Comparison of ENCODE assay signal across 2 cellular contexts in genomic region chr19:3868770-3869456, GRCh38.
TF ChIP-seq lines count a peak whose summit lies in the region.

Gene ZFR2 (minus strand): TSS chr19:3869038. CDS start chr19:3869017, 21 bp downstream.

TF ChIP-seq in GM23338, 12 proteins besides CTCF, POLR2A, EP300 and RAD21 (continued from another document):
- TF ChIP-seq REST (IDR thresholded peaks at IDR 0.05; ENCODE audit: unreplicated experiment): no peak

TF ChIP-seq in H1, 55 proteins besides CTCF, POLR2A, EP300 and RAD21 (continued from another document):
- no peak for TF ChIP-seq SIN3A (conservative IDR thresholded peaks at IDR 0.05 in 1 of 2, IDR thresholded peaks at IDR 0.05 in 1 of 2; ENCODE audit: low read depth in 1 of 2, low read length in 2 of 2)
- TF ChIP-seq CHD2 (IDR thresholded peaks at IDR 0.05; ENCODE audit: low read length): no peak
- TF ChIP-seq PHF8 (conservative IDR thresholded peaks at IDR 0.05; ENCODE audit: low read depth, low read length): peak; percentile 50; the same call in 1 of the 2 replicates
- TF ChIP-seq NRF1 (IDR thresholded peaks at IDR 0.05; ENCODE audit: low read depth, low read length): no peak
- no peak for TF ChIP-seq JUND (IDR thresholded peaks at IDR 0.05; ENCODE audit: low read length)
- no peak for TF ChIP-seq NANOG (IDR thresholded peaks at IDR 0.05; ENCODE audit: insufficient read depth, low read depth, low read length, poor library complexity, severe bottlenecking)
- peak; percentile 78; the same call in 1 of the 2 replicates for TF ChIP-seq SP1 (IDR thresholded peaks at IDR 0.05; ENCODE audit: low read depth, low read length)
- TF ChIP-seq, protein P1, sequence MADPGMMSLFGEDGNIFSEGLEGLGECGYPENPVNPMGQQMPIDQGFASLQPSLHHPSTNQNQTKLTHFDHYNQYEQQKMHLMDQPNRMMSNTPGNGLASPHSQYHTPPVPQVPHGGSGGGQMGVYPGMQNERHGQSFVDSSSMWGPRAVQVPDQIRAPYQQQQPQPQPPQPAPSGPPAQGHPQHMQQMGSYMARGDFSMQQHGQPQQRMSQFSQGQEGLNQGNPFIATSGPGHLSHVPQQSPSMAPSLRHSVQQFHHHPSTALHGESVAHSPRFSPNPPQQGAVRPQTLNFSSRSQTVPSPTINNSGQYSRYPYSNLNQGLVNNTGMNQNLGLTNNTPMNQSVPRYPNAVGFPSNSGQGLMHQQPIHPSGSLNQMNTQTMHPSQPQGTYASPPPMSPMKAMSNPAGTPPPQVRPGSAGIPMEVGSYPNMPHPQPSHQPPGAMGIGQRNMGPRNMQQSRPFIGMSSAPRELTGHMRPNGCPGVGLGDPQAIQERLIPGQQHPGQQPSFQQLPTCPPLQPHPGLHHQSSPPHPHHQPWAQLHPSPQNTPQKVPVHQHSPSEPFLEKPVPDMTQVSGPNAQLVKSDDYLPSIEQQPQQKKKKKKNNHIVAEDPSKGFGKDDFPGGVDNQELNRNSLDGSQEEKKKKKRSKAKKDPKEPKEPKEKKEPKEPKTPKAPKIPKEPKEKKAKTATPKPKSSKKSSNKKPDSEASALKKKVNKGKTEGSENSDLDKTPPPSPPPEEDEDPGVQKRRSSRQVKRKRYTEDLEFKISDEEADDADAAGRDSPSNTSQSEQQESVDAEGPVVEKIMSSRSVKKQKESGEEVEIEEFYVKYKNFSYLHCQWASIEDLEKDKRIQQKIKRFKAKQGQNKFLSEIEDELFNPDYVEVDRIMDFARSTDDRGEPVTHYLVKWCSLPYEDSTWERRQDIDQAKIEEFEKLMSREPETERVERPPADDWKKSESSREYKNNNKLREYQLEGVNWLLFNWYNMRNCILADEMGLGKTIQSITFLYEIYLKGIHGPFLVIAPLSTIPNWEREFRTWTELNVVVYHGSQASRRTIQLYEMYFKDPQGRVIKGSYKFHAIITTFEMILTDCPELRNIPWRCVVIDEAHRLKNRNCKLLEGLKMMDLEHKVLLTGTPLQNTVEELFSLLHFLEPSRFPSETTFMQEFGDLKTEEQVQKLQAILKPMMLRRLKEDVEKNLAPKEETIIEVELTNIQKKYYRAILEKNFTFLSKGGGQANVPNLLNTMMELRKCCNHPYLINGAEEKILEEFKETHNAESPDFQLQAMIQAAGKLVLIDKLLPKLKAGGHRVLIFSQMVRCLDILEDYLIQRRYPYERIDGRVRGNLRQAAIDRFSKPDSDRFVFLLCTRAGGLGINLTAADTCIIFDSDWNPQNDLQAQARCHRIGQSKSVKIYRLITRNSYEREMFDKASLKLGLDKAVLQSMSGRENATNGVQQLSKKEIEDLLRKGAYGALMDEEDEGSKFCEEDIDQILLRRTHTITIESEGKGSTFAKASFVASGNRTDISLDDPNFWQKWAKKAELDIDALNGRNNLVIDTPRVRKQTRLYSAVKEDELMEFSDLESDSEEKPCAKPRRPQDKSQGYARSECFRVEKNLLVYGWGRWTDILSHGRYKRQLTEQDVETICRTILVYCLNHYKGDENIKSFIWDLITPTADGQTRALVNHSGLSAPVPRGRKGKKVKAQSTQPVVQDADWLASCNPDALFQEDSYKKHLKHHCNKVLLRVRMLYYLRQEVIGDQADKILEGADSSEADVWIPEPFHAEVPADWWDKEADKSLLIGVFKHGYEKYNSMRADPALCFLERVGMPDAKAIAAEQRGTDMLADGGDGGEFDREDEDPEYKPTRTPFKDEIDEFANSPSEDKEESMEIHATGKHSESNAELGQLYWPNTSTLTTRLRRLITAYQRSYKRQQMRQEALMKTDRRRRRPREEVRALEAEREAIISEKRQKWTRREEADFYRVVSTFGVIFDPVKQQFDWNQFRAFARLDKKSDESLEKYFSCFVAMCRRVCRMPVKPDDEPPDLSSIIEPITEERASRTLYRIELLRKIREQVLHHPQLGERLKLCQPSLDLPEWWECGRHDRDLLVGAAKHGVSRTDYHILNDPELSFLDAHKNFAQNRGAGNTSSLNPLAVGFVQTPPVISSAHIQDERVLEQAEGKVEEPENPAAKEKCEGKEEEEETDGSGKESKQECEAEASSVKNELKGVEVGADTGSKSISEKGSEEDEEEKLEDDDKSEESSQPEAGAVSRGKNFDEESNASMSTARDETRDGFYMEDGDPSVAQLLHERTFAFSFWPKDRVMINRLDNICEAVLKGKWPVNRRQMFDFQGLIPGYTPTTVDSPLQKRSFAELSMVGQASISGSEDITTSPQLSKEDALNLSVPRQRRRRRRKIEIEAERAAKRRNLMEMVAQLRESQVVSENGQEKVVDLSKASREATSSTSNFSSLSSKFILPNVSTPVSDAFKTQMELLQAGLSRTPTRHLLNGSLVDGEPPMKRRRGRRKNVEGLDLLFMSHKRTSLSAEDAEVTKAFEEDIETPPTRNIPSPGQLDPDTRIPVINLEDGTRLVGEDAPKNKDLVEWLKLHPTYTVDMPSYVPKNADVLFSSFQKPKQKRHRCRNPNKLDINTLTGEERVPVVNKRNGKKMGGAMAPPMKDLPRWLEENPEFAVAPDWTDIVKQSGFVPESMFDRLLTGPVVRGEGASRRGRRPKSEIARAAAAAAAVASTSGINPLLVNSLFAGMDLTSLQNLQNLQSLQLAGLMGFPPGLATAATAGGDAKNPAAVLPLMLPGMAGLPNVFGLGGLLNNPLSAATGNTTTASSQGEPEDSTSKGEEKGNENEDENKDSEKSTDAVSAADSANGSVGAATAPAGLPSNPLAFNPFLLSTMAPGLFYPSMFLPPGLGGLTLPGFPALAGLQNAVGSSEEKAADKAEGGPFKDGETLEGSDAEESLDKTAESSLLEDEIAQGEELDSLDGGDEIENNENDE (IDR thresholded peaks at IDR 0.05; ENCODE audit: insufficient replicate concordance, low read length): no peak
- TF ChIP-seq E2F6 (IDR thresholded peaks at IDR 0.05): peak; percentile 99
- no peak for TF ChIP-seq BCL11A (IDR thresholded peaks at IDR 0.05; ENCODE audit: low read depth in 2 of 2, low read length in 2 of 2)
- TF ChIP-seq GABPA (IDR thresholded peaks at IDR 0.05; ENCODE audit: borderline replicate concordance, insufficient read depth, low read length): no peak
- TF ChIP-seq HDAC6 (IDR thresholded peaks at IDR 0.05; ENCODE audit: low read depth, low read length): no peak
- TF ChIP-seq SUZ12 (IDR thresholded peaks at IDR 0.05; ENCODE audit: low read length): no peak
- peak; percentile 38; the same call in 1 of the 2 replicates for TF ChIP-seq KDM1A (IDR thresholded peaks at IDR 0.05; ENCODE audit: borderline replicate concordance, low read length)
- TF ChIP-seq EZH2 (IDR thresholded peaks at IDR 0.05; ENCODE audit: low read depth, low read length, severe bottlenecking): no peak
- peak; percentile 100 for TF ChIP-seq MAX (IDR thresholded peaks at IDR 0.05)
- no peak for TF ChIP-seq JUN (IDR thresholded peaks at IDR 0.05; ENCODE audit: low read depth, low read length)
- no peak for TF ChIP-seq ZNF274 (IDR thresholded peaks at IDR 0.05; ENCODE audit: borderline replicate concordance, extremely low read depth, low read length)
- TF ChIP-seq EGR1 (IDR thresholded peaks at IDR 0.05; ENCODE audit: borderline replicate concordance, low read depth, low read length): peak; percentile 53; the same call in 1 of the 2 replicates
- TF ChIP-seq POLR2AphosphoS5 (IDR thresholded peaks at IDR 0.05; ENCODE audit: low read depth, low read length): peak; percentile 36; the same call in 1 of the 2 replicates
- peak; percentile 18; the same call in 1 of the 2 replicates for TF ChIP-seq FOSL1 (IDR thresholded peaks at IDR 0.05; ENCODE audit: insufficient read depth, low read depth, low read length)
- no peak for TF ChIP-seq MAFK (IDR thresholded peaks at IDR 0.05; ENCODE audit: low read depth, low read length)
- TF ChIP-seq CBX5 (IDR thresholded peaks at IDR 0.05; ENCODE audit: low read depth, low read length): no peak
- TF ChIP-seq RFX5 (IDR thresholded peaks at IDR 0.05; ENCODE audit: borderline replicate concordance, low read depth, low read length): no peak
- no peak for TF ChIP-seq SIRT6 (IDR thresholded peaks at IDR 0.05; ENCODE audit: low read length)
- peak; percentile 60; the same call in 1 of the 2 replicates for TF ChIP-seq TEAD4 (IDR thresholded peaks at IDR 0.05; ENCODE audit: low read depth, low read length)
- TF ChIP-seq POU5F1 (IDR thresholded peaks at IDR 0.05; ENCODE audit: low read depth, low read length): no peak
- no peak for TF ChIP-seq RXRA (IDR thresholded peaks at IDR 0.05; ENCODE audit: insufficient read depth, low read depth, low read length)
- peak; percentile 80 for TF ChIP-seq TAF1 (IDR thresholded peaks at IDR 0.05; ENCODE audit: low read depth, low read length)
- no peak for TF ChIP-seq BACH1 (IDR thresholded peaks at IDR 0.05; ENCODE audit: low read length)
- TF ChIP-seq YY1 (IDR thresholded peaks at IDR 0.05; ENCODE audit: low read depth, low read length): peak; percentile 91
- TF ChIP-seq SIX5 (IDR thresholded peaks at IDR 0.05; ENCODE audit: low read depth, low read length): no peak
- TF ChIP-seq SAP30 (IDR thresholded peaks at IDR 0.05; ENCODE audit: insufficient read depth, insufficient replicate concordance, low read length): no peak
- no peak for TF ChIP-seq ATF3 (IDR thresholded peaks at IDR 0.05; ENCODE audit: insufficient read depth, low read depth, low read length)
- TF ChIP-seq GTF2F1 (IDR thresholded peaks at IDR 0.05; ENCODE audit: borderline replicate concordance, low read depth, low read length): no peak; the same call in 1 of the 2 replicates
- no peak for TF ChIP-seq CEBPB (IDR thresholded peaks at IDR 0.05; ENCODE audit: low read depth, low read length)
- no peak for TF ChIP-seq BRCA1 (IDR thresholded peaks at IDR 0.05; ENCODE audit: low read depth, low read length)
- TF ChIP-seq CREB1 (IDR thresholded peaks at IDR 0.05): peak; percentile 88
- no peak for TF ChIP-seq KDM5A (IDR thresholded peaks at IDR 0.05; ENCODE audit: low read length)
- peak; percentile 55; the same call in 1 of the 2 replicates for TF ChIP-seq TCF12 (IDR thresholded peaks at IDR 0.05; ENCODE audit: low read depth, low read length)
- TF ChIP-seq CTBP2 (IDR thresholded peaks at IDR 0.05; ENCODE audit: borderline replicate concordance, insufficient read depth, insufficient read length, low read length): no peak
- no peak for TF ChIP-seq CBX8 (IDR thresholded peaks at IDR 0.05; ENCODE audit: borderline replicate concordance, low read depth, low read length)
- TF ChIP-seq SP2 (IDR thresholded peaks at IDR 0.05; ENCODE audit: low read length): no peak
- TF ChIP-seq ATF2 (IDR thresholded peaks at IDR 0.05; ENCODE audit: low read length): no peak
- TF ChIP-seq RNF2 (IDR thresholded peaks at IDR 0.05; ENCODE audit: borderline replicate concordance, low read depth, low read length, missing control alignments, poor library complexity, severe bottlenecking): peak; percentile 83
- TF ChIP-seq KDM4A (IDR thresholded peaks at IDR 0.05; ENCODE audit: low read depth, low read length, severe bottlenecking): peak; percentile 10
- TF ChIP-seq TBP (IDR thresholded peaks at IDR 0.05; ENCODE audit: low read depth, low read length): peak; percentile 24; the same call in 1 of the 2 replicates
- peak; percentile 93; the same call in 1 of the 2 replicates for TF ChIP-seq SP4 (IDR thresholded peaks at IDR 0.05; ENCODE audit: low read length)
- TF ChIP-seq CHD1 (IDR thresholded peaks at IDR 0.05; ENCODE audit: low read depth, low read length): no peak
- no peak for TF ChIP-seq TAF7 (optimal IDR thresholded peaks at IDR 0.05; ENCODE audit: borderline replicate concordance, low read depth, low read length)
- peak in 1 of 2 experiments; percentile 87; a peak in 1 of 4 replicates for TF ChIP-seq HDAC2 (IDR thresholded peaks at IDR 0.05; ENCODE audit: borderline replicate concordance in 1 of 2, low read depth in 2 of 2, low read length in 2 of 2)
- no peak for TF ChIP-seq SRF (IDR thresholded peaks at IDR 0.05; ENCODE audit: low read depth, low read length)
- TF ChIP-seq, protein P2, sequence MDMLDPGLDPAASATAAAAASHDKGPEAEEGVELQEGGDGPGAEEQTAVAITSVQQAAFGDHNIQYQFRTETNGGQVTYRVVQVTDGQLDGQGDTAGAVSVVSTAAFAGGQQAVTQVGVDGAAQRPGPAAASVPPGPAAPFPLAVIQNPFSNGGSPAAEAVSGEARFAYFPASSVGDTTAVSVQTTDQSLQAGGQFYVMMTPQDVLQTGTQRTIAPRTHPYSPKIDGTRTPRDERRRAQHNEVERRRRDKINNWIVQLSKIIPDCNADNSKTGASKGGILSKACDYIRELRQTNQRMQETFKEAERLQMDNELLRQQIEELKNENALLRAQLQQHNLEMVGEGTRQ (IDR thresholded peaks at IDR 0.05; ENCODE audit: low read length): no peak
- TF ChIP-seq RBBP5 (IDR thresholded peaks at IDR 0.05; ENCODE audit: borderline replicate concordance, low read depth, low read length): no peak
